ENCODE assay signal across 17 cellular contexts in genomic region chr14:34078117-34078743, GRCh38.
DNase-seq lines count a peak whose midpoint lies in the region; ATAC-seq, FAIRE-seq and TF ChIP-seq lines count a peak whose summit lies in the region.
"Had no signal": no experiment of that assay in that cellular context is flagged by ENCODE, and none has a peak within 500 bp of the region (broad histone marks: within the 10 kb centered on the region; RNA-seq: fewer than 3 reads in every experiment).

No MANE protein-coding gene starts in this region.

- H3K18ac ChIP-seq in H1 (ENCODE audit: extremely low read depth, low read length), result no peak overlapping the region

- H2BK15ac ChIP-seq in H1 (ENCODE audit: low read length), result no peak overlapping the region

- 87% methylated on average over 9 of the region's 12 CpGs; no CpG with 5 or more reads in 1 of the 2 experiments for WGBS in H1 (ENCODE audit: extremely low coverage in 1 of 2, insufficient coverage in 1 of 2, insufficient read length in 1 of 2, insufficient replicate concordance in 2 of 2, low coverage in 1 of 2, low lambda C conversion rate in 2 of 2, missing lambda C conversion rate in 1 of 2), 2 experiments

- H3K79me2 ChIP-seq in H1 (ENCODE audit: control insufficient read depth in 1 of 2, insufficient read depth in 2 of 2, low read length in 2 of 2), result no peaks in the 10 kb centered on the region

- H3K27ac ChIP-seq in H1 (ENCODE audit: low read depth, low read length) (no peak overlapping the region), caudate nucleus (ENCODE audit: low read depth, low read length) (no peak overlapping the region)
- H3K27ac ChIP-seq: 22Rv1, neutrophil, tibial nerve had no signal

- H3K14ac ChIP-seq in H1 (ENCODE audit: insufficient read length), result no peak overlapping the region

- H3K4me3 ChIP-seq in H1 (ENCODE audit: extremely low read depth in 1 of 4, insufficient read depth in 2 of 4, low read depth in 3 of 4, low read length in 4 of 4) (no peak overlapping the region), foreskin fibroblast (ENCODE audit: low read depth in 1 of 2, low read length in 2 of 2) (no peak overlapping the region)
- H3K4me3 ChIP-seq: heart right ventricle, tibial nerve had no signal

- no peaks in the 10 kb centered on the region for H3K27me3 ChIP-seq in H1 (replicated peaks in 1 of 4; ENCODE audit: control insufficient read depth in 3 of 4, extremely low read depth in 1 of 4, insufficient read depth in 3 of 4, low read length in 3 of 4)
- H3K27me3 ChIP-seq: heart right ventricle, neutrophil, tibial nerve had no signal

- no peak overlapping the region for H2BK12ac ChIP-seq in H1 (ENCODE audit: low read depth, low read length)

- H3K36me3 ChIP-seq in H1 (ENCODE audit: control insufficient read depth in 2 of 4, insufficient read depth in 4 of 4, low read length in 3 of 4), result no peaks in the 10 kb centered on the region
- H3K36me3 ChIP-seq: heart right ventricle, neutrophil, tibial nerve had no signal

- no peak overlapping the region for H4K8ac ChIP-seq in H1 (ENCODE audit: extremely low read depth, insufficient read depth, low read length)

- H2BK20ac ChIP-seq in H1 (ENCODE audit: low read length), result no peak overlapping the region

- H3K4ac ChIP-seq in H1 (replicated peaks; ENCODE audit: insufficient read length, low read depth, low read length), result no peak overlapping the region

- H3K23ac ChIP-seq in H1 (ENCODE audit: insufficient read length), result no peak overlapping the region

- no peak overlapping the region for H2BK120ac ChIP-seq in H1 (replicated peaks; ENCODE audit: low read depth, low read length)

- DNase-seq in DMS53 (lab: John Stamatoyannopoulos, UW) (peak; percentile 4), DMS53 treated with DMSO at 0.1 percent for 48 hours (lab: John Stamatoyannopoulos, UW; ENCODE audit: unreplicated experiment) (no peak), SKM-1 (lab: John Stamatoyannopoulos, UW; ENCODE audit: unreplicated experiment) (peak; percentile 45), H1 (ENCODE audit: low read depth in 1 of 2, low spot score in 2 of 2) (no peak), caudate nucleus (lab: John Stamatoyannopoulos, UW) (no peak), foreskin fibroblast (no peak)
- DNase-seq in stimulated activated naive B cell treated with anti-CD40 and anti-IgM and Interleukin-4, amounts not matched to agents 10 μg/mL and 1 μg/mL and 100 μg/mL, for 72 hours, result no peak
- DNase-seq: activated CD4-positive, alpha-beta T cell treated with anti-CD3 and anti-CD28 coated beads for 4 hours; aorta; erythroblast; heart right ventricle; NCI-H1092 treated with DMSO at 0.1 percent for 48 hours; NCI-H748 treated with DMSO at 0.1 percent for 48 hours had no signal

- H3K4me1 Mint-ChIP-seq in stimulated activated naive B cell treated with anti-CD40 and anti-IgM and Interleukin-4, amounts not matched to agents 10 μg/mL and 1 μg/mL and 100 μg/mL, for 72 hours, result peaks cover 6 to 14% of the 10 kb centered on the region in 2 donors

- H4K5ac ChIP-seq in H1 (ENCODE audit: insufficient read length, low read depth, low read length), result no peak overlapping the region

- no peak overlapping the region for H3K56ac ChIP-seq in H1 (replicated peaks; ENCODE audit: insufficient read length, low read depth, low read length)

- H2BK5ac ChIP-seq in H1 (ENCODE audit: low read depth, low read length), result no peak overlapping the region

- no peak overlapping the region; the same call in 1 of the 2 replicates for H2AFZ ChIP-seq in H1 (ENCODE audit: low read length)

- no peak overlapping the region for H3K9ac ChIP-seq in H1 (replicated peaks in 1 of 4; ENCODE audit: extremely low read depth in 1 of 4, low read depth in 3 of 4, low read length in 3 of 4)

- H3K4me3 Mint-ChIP-seq in stimulated activated naive B cell treated with anti-CD40 and anti-IgM and Interleukin-4, amounts not matched to agents 10 μg/mL and 1 μg/mL and 100 μg/mL, for 72 hours, result no peak overlapping the region

- no peak overlapping the region for H2AK5ac ChIP-seq in H1 (ENCODE audit: low read depth, low read length)

- H3K23me2 ChIP-seq in H1 (ENCODE audit: low read depth, low read length), result no peaks in the 10 kb centered on the region

- H3K36me3 Mint-ChIP-seq in stimulated activated naive B cell treated with anti-CD40 and anti-IgM and Interleukin-4, amounts not matched to agents 10 μg/mL and 1 μg/mL and 100 μg/mL, for 72 hours, result no peaks in the 10 kb centered on the region

- no peaks in the 10 kb centered on the region; a peak in 1 of 4 replicates for H3K9me3 ChIP-seq in H1 (ENCODE audit: insufficient read depth in 2 of 2, low read depth in 1 of 2, low read length in 1 of 2)
- H3K9me3 ChIP-seq: heart right ventricle, neutrophil, tibial nerve had no signal

- peaks cover 11% of the 10 kb centered on the region in 2 donors for H3K27me3 Mint-ChIP-seq in stimulated activated naive B cell treated with anti-CD40 and anti-IgM and Interleukin-4, amounts not matched to agents 10 μg/mL and 1 μg/mL and 100 μg/mL, for 72 hours

- TF ChIP-seq CTCF in H1 (IDR thresholded peaks at IDR 0.05; ENCODE audit: control extremely low read depth in 1 of 3, insufficient read depth in 1 of 3, low read depth in 1 of 3, low read length in 3 of 3), result no peak
- TF ChIP-seq CTCF in foreskin fibroblast (IDR thresholded peaks at IDR 0.05; ENCODE audit: low read depth, low read length), result no peak

- peak; percentile 43 to 44 for ATAC-seq in stimulated activated naive B cell treated with anti-CD40 and anti-IgM and Interleukin-4, amounts not matched to agents 10 μg/mL and 1 μg/mL and 100 μg/mL, for 72 hours (replicated peaks)
- no peak for ATAC-seq in HG03025 (IDR thresholded peaks at IDR 0.05; ENCODE audit: low FRiP score, unreplicated experiment)
- ATAC-seq: heart right ventricle had no signal

- TF ChIP-seq RAD21 in H1 (IDR thresholded peaks at IDR 0.05 in 1 of 2, conservative IDR thresholded peaks at IDR 0.05 in 1 of 2; ENCODE audit: low read depth in 2 of 2, low read length in 2 of 2), result no peak

- no peak for TF ChIP-seq POLR2A in H1 (IDR thresholded peaks at IDR 0.05; ENCODE audit: control extremely low read depth in 1 of 2, low read depth in 2 of 2, low read length in 2 of 2)

- H3K4me2 ChIP-seq in H1 (ENCODE audit: insufficient read depth in 1 of 2, low read depth in 2 of 2, low read length in 2 of 2), result no peak overlapping the region

- no peaks in the 10 kb centered on the region for H3K9me3 Mint-ChIP-seq in stimulated activated naive B cell treated with anti-CD40 and anti-IgM and Interleukin-4, amounts not matched to agents 10 μg/mL and 1 μg/mL and 100 μg/mL, for 72 hours

- H3K4me1 ChIP-seq in H1 (replicated peaks in 1 of 4; ENCODE audit: control insufficient read depth in 3 of 4, insufficient read depth in 4 of 4, low read length in 3 of 4), result no peaks in the 10 kb centered on the region
- H3K4me1 ChIP-seq: tibial nerve had no signal

- no peak overlapping the region for H3K27ac Mint-ChIP-seq in stimulated activated naive B cell treated with anti-CD40 and anti-IgM and Interleukin-4, amounts not matched to agents 10 μg/mL and 1 μg/mL and 100 μg/mL, for 72 hours

- H3K79me1 ChIP-seq in H1 (ENCODE audit: low read depth, low read length), result no peaks in the 10 kb centered on the region

- no peaks in the 10 kb centered on the region for H4K20me1 ChIP-seq in H1 (replicated peaks in 1 of 2; ENCODE audit: control insufficient read depth in 1 of 2, insufficient read depth in 2 of 2, low read length in 2 of 2)

- FAIRE-seq in H1 (lab: Jason Lieb, UNC), result no peak

- H4K91ac ChIP-seq in H1 (replicated peaks; ENCODE audit: insufficient read length, low read length), result no peak overlapping the region

- CTCF ChIA-PET in H1 (lab: Charles Lee; ENCODE audit: partially characterized antibody), result no interaction called here

- no peak for TF ChIP-seq EP300 in H1 (IDR thresholded peaks at IDR 0.05; ENCODE audit: borderline replicate concordance in 1 of 2, low read depth in 2 of 2, low read length in 2 of 2)

- POLR2A ChIA-PET in H1 (lab: Charles Lee; ENCODE audit: partially characterized antibody), result interaction anchor here (0.5 kb wide), 1 partner anchor 451 kb away, joined by 3 read pairs; no protein-coding TSS in a partner anchor

TF ChIP-seq in H1, 55 proteins besides CTCF, POLR2A, EP300 and RAD21:
- TF ChIP-seq BACH1 (IDR thresholded peaks at IDR 0.05; ENCODE audit: low read length) (peak; percentile 57), ASH2L (IDR thresholded peaks at IDR 0.05; ENCODE audit: low read length) (no peak), TEAD4 (IDR thresholded peaks at IDR 0.05; ENCODE audit: low read depth, low read length) (no peak)

Comparison
In these comparisons a context has a peak if more than half of its experiments do, and no peak if none do; other contexts are left out.
1. DNase-seq: peak in DMS53 (single experiment) and SKM-1 (single experiment); none in DMS53 treated with DMSO at 0.1 percent for 48 hours (single experiment), H1 (0 of 2), stimulated activated naive B cell treated with anti-CD40 and anti-IgM and Interleukin-4, amounts not matched to agents 10 μg/mL and 1 μg/mL and 100 μg/mL, for 72 hours (single experiment), caudate nucleus (0 of 61) and foreskin fibroblast (0 of 2).